In the genomic region with DNA sequence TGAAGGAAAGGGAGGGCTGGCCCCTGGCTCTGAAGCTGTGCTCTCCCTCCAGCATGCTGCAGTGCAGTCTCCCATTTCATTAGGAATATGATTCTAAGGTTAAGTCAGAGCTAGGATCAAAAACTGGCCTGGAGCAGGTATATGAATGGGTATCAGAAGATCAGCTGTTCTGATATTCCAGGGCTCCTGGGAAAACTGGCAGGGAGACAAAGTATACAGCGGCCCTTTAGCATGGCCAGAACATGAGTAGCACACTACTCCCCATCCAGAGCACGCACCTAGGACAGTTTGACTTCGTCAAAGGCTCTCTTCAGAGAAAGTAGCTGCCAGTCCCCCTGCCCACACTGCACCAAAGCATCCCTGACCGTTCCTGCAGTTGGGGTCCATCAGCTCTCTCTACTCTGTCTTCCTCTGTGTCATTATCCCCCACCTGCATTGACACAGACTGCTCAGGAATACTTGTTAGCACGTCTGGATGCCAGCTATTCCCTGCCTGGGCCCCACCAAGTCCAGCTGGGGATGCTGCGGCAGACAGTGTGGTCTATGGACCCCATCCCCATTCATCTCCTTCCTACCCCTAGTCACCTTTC, we compare ENCODE assay signal across 21 cellular contexts. TPM values are rescaled to one million over a fixed set of nuclear protein-coding genes. Genes with fewer than 3 reads are reported as not detected.
DNase-seq lines count a peak whose midpoint lies in the region; ATAC-seq, FAIRE-seq and TF ChIP-seq lines count a peak whose summit lies in the region.
"Had no signal": no experiment of that assay in that cellular context is flagged by ENCODE, and none has a peak within 500 bp of the region (broad histone marks: within the 10 kb centered on the region; RNA-seq: fewer than 3 reads in every experiment).

No MANE protein-coding gene starts in this region.

- H3K79me2 ChIP-seq in astrocyte (ENCODE audit: insufficient read depth, low read length), result peaks cover 5% of the 10 kb centered on the region

- H3K9me3 Mint-ChIP-seq in stimulated activated naive CD8-positive, alpha-beta T cell treated with anti-CD3 and anti-CD28 coated beads, Interleukin-15, Interleukin-2, amounts not matched to agents 100 ng/mL and 50 ng/mL, for 24 hours, result no peaks in the 10 kb centered on the region
- H3K9me3 Mint-ChIP-seq in stimulated activated naive CD8-positive, alpha-beta T cell treated with anti-CD3 and anti-CD28 coated beads, Interleukin-15, amount 100 ng/mL, for 72 hours, result no peaks in the 10 kb centered on the region
- H3K9me3 Mint-ChIP-seq in astrocyte (ENCODE audit: unreplicated experiment) (peaks cover 2% of the 10 kb centered on the region), neural crest cell (no peaks in the 10 kb centered on the region)

- TF ChIP-seq CTCF in astrocyte (IDR thresholded peaks at IDR 0.05; ENCODE audit: insufficient read depth, low read depth, low read length) (no peak), neural crest cell (conservative IDR thresholded peaks at IDR 0.05) (no peak), gastroesophageal sphincter (IDR thresholded peaks at IDR 0.05) (no peak)

- no peaks in the 10 kb centered on the region for H3K36me3 Mint-ChIP-seq in stimulated activated naive CD8-positive, alpha-beta T cell treated with anti-CD3 and anti-CD28 coated beads, Interleukin-15, Interleukin-2, amounts not matched to agents 100 ng/mL and 50 ng/mL, for 24 hours (ENCODE audit: low read depth)
- H3K36me3 Mint-ChIP-seq in astrocyte (ENCODE audit: low read depth, unreplicated experiment), result no peaks in the 10 kb centered on the region
- H3K36me3 Mint-ChIP-seq in neural crest cell (ENCODE audit: low read depth), result no peaks in the 10 kb centered on the region

- no peak for DNase-seq in stimulated activated naive CD8-positive, alpha-beta T cell treated with anti-CD3 and anti-CD28 coated beads, Interleukin-15, amount 100 ng/mL, for 72 hours
- DNase-seq in astrocyte (ENCODE audit: low read depth) (no peak), neural crest cell (ENCODE audit: low read depth, low spot score) (no peak), NCI-H526 treated with DMSO at 0.1 percent for 48 hours (lab: John Stamatoyannopoulos, UW) (no peak)
- DNase-seq: activated CD4-positive, alpha-beta T cell treated with anti-CD3 and anti-CD28 coated beads for 48 hours; activated CD8-positive, alpha-beta memory T cell treated with anti-CD3 and anti-CD28 coated beads, Interleukin-2, amount 50 U/mL, for 48 hours; activated naive CD4-positive, alpha-beta T cell treated with Interleukin-2 at 50 U/mL for 16 hours; GDM1; NCI-H1092 treated with DMSO at 0.1 percent for 48 hours; NCI-H748 treated with DMSO at 0.1 percent for 48 hours; retina; stimulated activated naive CD8-positive, alpha-beta T cell treated with anti-CD3 and anti-CD28 coated beads, Interleukin-15, Interleukin-2, amounts not matched to agents 100 U/mL and 50 U/mL, for 24 hours; uterus had no signal

- ATAC-seq in stimulated activated naive CD8-positive, alpha-beta T cell treated with anti-CD3 and anti-CD28 coated beads, Interleukin-15, amount 100 ng/mL, for 72 hours, result no peak
- ATAC-seq in gastroesophageal sphincter (no peak), HG03457 (IDR thresholded peaks at IDR 0.05; ENCODE audit: unreplicated experiment) (no peak)
- ATAC-seq: stimulated activated naive CD8-positive, alpha-beta T cell treated with anti-CD3 and anti-CD28 coated beads, Interleukin-15, Interleukin-2, amounts not matched to agents 100 U/mL and 50 U/mL, for 24 hours had no signal

- no peak overlapping the region for H2AFZ ChIP-seq in astrocyte (ENCODE audit: low read depth, low read length)

- H3K9me3 ChIP-seq in astrocyte (ENCODE audit: insufficient read depth, low read depth, low read length) (no peaks in the 10 kb centered on the region), gastroesophageal sphincter (no peaks in the 10 kb centered on the region)
- H3K9me3 ChIP-seq: uterus had no signal

- H3K4me3 ChIP-seq in astrocyte (ENCODE audit: insufficient read depth, low read depth, low read length) (no peak overlapping the region), gastroesophageal sphincter (no peak overlapping the region)
- H3K4me3 ChIP-seq: uterus had no signal

- peak overlapping the region; percentile 61 for H3K27ac Mint-ChIP-seq in stimulated activated naive CD8-positive, alpha-beta T cell treated with anti-CD3 and anti-CD28 coated beads, Interleukin-15, Interleukin-2, amounts not matched to agents 100 ng/mL and 50 ng/mL, for 24 hours
- H3K27ac Mint-ChIP-seq in stimulated activated naive CD8-positive, alpha-beta T cell treated with anti-CD3 and anti-CD28 coated beads, Interleukin-15, amount 100 ng/mL, for 72 hours, result no peak overlapping the region
- peak overlapping the region; percentile 12 for H3K27ac Mint-ChIP-seq in astrocyte (ENCODE audit: unreplicated experiment)
- H3K27ac Mint-ChIP-seq in neural crest cell (ENCODE audit: unreplicated experiment), result no peak overlapping the region

- no peak for TF ChIP-seq POLR2A in gastroesophageal sphincter (IDR thresholded peaks at IDR 0.05)

- peaks cover 5% of the 10 kb centered on the region for H3K4me1 ChIP-seq in astrocyte (ENCODE audit: insufficient read depth, low read length)
- H3K4me1 ChIP-seq in gastroesophageal sphincter, result peaks cover 0 to 52% (median 20%) of the 10 kb centered on the region in 3 donors
- H3K4me1 ChIP-seq: uterus had no signal

- H3K4me3 Mint-ChIP-seq in stimulated activated naive CD8-positive, alpha-beta T cell treated with anti-CD3 and anti-CD28 coated beads, Interleukin-15, Interleukin-2, amounts not matched to agents 100 ng/mL and 50 ng/mL, for 24 hours, result no peak overlapping the region
- no peak overlapping the region for H3K4me3 Mint-ChIP-seq in stimulated activated naive CD8-positive, alpha-beta T cell treated with anti-CD3 and anti-CD28 coated beads, Interleukin-15, amount 100 ng/mL, for 72 hours
- H3K4me3 Mint-ChIP-seq in astrocyte (ENCODE audit: unreplicated experiment), result no peak overlapping the region
- peak overlapping the region; percentile 35 for H3K4me3 Mint-ChIP-seq in neural crest cell

- no peaks in the 10 kb centered on the region for H3K27me3 Mint-ChIP-seq in stimulated activated naive CD8-positive, alpha-beta T cell treated with anti-CD3 and anti-CD28 coated beads, Interleukin-15, Interleukin-2, amounts not matched to agents 100 ng/mL and 50 ng/mL, for 24 hours
- peaks cover 8% of the 10 kb centered on the region for H3K27me3 Mint-ChIP-seq in stimulated activated naive CD8-positive, alpha-beta T cell treated with anti-CD3 and anti-CD28 coated beads, Interleukin-15, amount 100 ng/mL, for 72 hours
- H3K27me3 Mint-ChIP-seq in astrocyte (ENCODE audit: low read depth, unreplicated experiment) (peaks cover 10% of the 10 kb centered on the region), neural crest cell (ENCODE audit: low read depth) (no peaks in the 10 kb centered on the region)

- no peak overlapping the region for H3K27ac ChIP-seq in astrocyte (ENCODE audit: low read depth, low read length)
- peak overlapping the region in 2 of 4 donors; percentile 30 to 90 for H3K27ac ChIP-seq in gastroesophageal sphincter
- H3K27ac ChIP-seq: KMS-11, uterus had no signal

- WGBS in gastroesophageal sphincter (ENCODE audit: low coverage in 1 of 2), 2 donors, result 88 to 100% methylated on average over 2 to 6 of the region's 6 CpGs

- H3K4me2 ChIP-seq in astrocyte (ENCODE audit: low read length), result no peak overlapping the region
- H3K4me2 ChIP-seq: KMS-11 had no signal

- H3K36me3 ChIP-seq in astrocyte (ENCODE audit: insufficient read depth, low read length) (no peaks in the 10 kb centered on the region), gastroesophageal sphincter (no peaks in the 10 kb centered on the region)
- H3K36me3 ChIP-seq: uterus had no signal

- FAIRE-seq in astrocyte (lab: Jason Lieb, UNC), result no peak
- FAIRE-seq: colon, D721Med, endothelial cell of umbilical vein, RCC 7860 had no signal

- H4K20me1 ChIP-seq in astrocyte (ENCODE audit: insufficient read depth, low read length), result peaks cover 1% of the 10 kb centered on the region

- H3K4me1 Mint-ChIP-seq in stimulated activated naive CD8-positive, alpha-beta T cell treated with anti-CD3 and anti-CD28 coated beads, Interleukin-15, Interleukin-2, amounts not matched to agents 100 ng/mL and 50 ng/mL, for 24 hours (ENCODE audit: low read depth), result peaks cover 52% of the 10 kb centered on the region
- peaks cover 42% of the 10 kb centered on the region for H3K4me1 Mint-ChIP-seq in stimulated activated naive CD8-positive, alpha-beta T cell treated with anti-CD3 and anti-CD28 coated beads, Interleukin-15, amount 100 ng/mL, for 72 hours
- peaks cover 22% of the 10 kb centered on the region for H3K4me1 Mint-ChIP-seq in astrocyte (ENCODE audit: low read depth, unreplicated experiment)
- H3K4me1 Mint-ChIP-seq in neural crest cell, result peaks cover 10% of the 10 kb centered on the region

- no peak overlapping the region for H3K9ac ChIP-seq in astrocyte (ENCODE audit: low read length)
- H3K9ac ChIP-seq: KMS-11 had no signal

- H3K27me3 ChIP-seq in astrocyte (ENCODE audit: insufficient read depth, low read length) (no peaks in the 10 kb centered on the region), gastroesophageal sphincter (no peaks in the 10 kb centered on the region)
- H3K27me3 ChIP-seq: uterus had no signal

- TF ChIP-seq EP300 in gastroesophageal sphincter (IDR thresholded peaks at IDR 0.05), result no peak

RNA-seq across cellular contexts. Expression of gene FCHSD2, which starts 4.0 kb away (rescaled TPM):
- 17.8 and 18.9 TPM in 2 replicates for total RNA-seq in astrocyte
- 32.2 and 34.4 TPM in 2 replicates for total RNA-seq in neural crest cell
- total RNA-seq in gastroesophageal sphincter, result 10 to 100 TPM; 17.0 to 40.0 (median 27.0) TPM

Comparison
In these comparisons a context has a peak if more than half of its experiments do, and no peak if none do; other contexts are left out.
1. H3K27ac Mint-ChIP-seq: peak in stimulated activated naive CD8-positive, alpha-beta T cell treated with anti-CD3 and anti-CD28 coated beads, Interleukin-15, Interleukin-2, amounts not matched to agents 100 ng/mL and 50 ng/mL, for 24 hours (single experiment) and astrocyte (single experiment); none in stimulated activated naive CD8-positive, alpha-beta T cell treated with anti-CD3 and anti-CD28 coated beads, Interleukin-15, amount 100 ng/mL, for 72 hours (0 of 2) and neural crest cell (single experiment).